20 cellular contexts compared by ENCODE assay signal in genomic region chr6:163466839-163467390, GRCh38.
"Had no signal": no experiment of that assay in that cellular context is flagged by ENCODE, and none has a peak within 500 bp of the region (broad histone marks: within the 10 kb centered on the region; RNA-seq: fewer than 3 reads in every experiment).

No MANE protein-coding gene starts in this region.

- H3K27ac ChIP-seq: adrenal gland, coronary artery, gastroesophageal sphincter, neutrophil, testis, upper lobe of left lung had no signal

- H3K27me3 Mint-ChIP-seq: activated T-cell treated with anti-CD3 and anti-CD28 coated beads, Interleukin-2, amount 50 U/mL, for 24 hours; naive thymus-derived CD4-positive, alpha-beta T cell; stimulated activated naive CD8-positive, alpha-beta T cell treated with anti-CD3 and anti-CD28 coated beads, Interleukin-15, Interleukin-2, amounts not matched to agents 100 ng/mL and 50 ng/mL, for 24 hours had no signal

- H3K27ac Mint-ChIP-seq: activated T-cell treated with anti-CD3 and anti-CD28 coated beads, Interleukin-2, amount 50 U/mL, for 24 hours; naive thymus-derived CD4-positive, alpha-beta T cell; stimulated activated naive CD8-positive, alpha-beta T cell treated with anti-CD3 and anti-CD28 coated beads, Interleukin-15, Interleukin-2, amounts not matched to agents 100 ng/mL and 50 ng/mL, for 24 hours had no signal

- H3K9me3 ChIP-seq: adrenal gland, neutrophil, testis had no signal

- H3K36me3 ChIP-seq: adrenal gland, neutrophil, upper lobe of left lung had no signal

- ATAC-seq: gastroesophageal sphincter; mucosa of descending colon; naive thymus-derived CD4-positive, alpha-beta T cell; SK-N-SH treated with all-trans-retinoic acid at 6 μM for 48 hours had no signal

- H3K4me3 ChIP-seq: adrenal gland, coronary artery, gastroesophageal sphincter, heart right ventricle, mucosa of descending colon, testis, upper lobe of left lung had no signal

- H3K27me3 ChIP-seq: adrenal gland, gastroesophageal sphincter, heart right ventricle, neutrophil, testis, upper lobe of left lung had no signal

- H3K4me3 Mint-ChIP-seq: activated T-cell treated with anti-CD3 and anti-CD28 coated beads, Interleukin-2, amount 50 U/mL, for 24 hours; naive thymus-derived CD4-positive, alpha-beta T cell; stimulated activated naive CD8-positive, alpha-beta T cell treated with anti-CD3 and anti-CD28 coated beads, Interleukin-15, Interleukin-2, amounts not matched to agents 100 ng/mL and 50 ng/mL, for 24 hours had no signal

- DNase-seq: activated CD4-positive, alpha-beta T cell treated with anti-CD3 and anti-CD28 coated beads for 1 hour; activated CD4-positive, alpha-beta T cell treated with anti-CD3 and anti-CD28 coated beads, Interleukin-2, amount 50 U/mL, for 48 hours; activated naive CD4-positive, alpha-beta T cell treated with anti-CD3 and anti-CD28 coated beads, Interleukin-2, amount 50 U/mL, for 16 hours; activated T-cell treated with anti-CD3 and anti-CD28 coated beads, Interleukin-2, amount 50 U/mL, for 24 hours; adrenal gland; central memory CD4-positive, alpha-beta T cell; effector CD4-positive, alpha-beta T cell; heart right ventricle; mammary epithelial cell; mucosa of descending colon; naive thymus-derived CD4-positive, alpha-beta T cell; T-helper 1 cell; T1000; testis; upper lobe of left lung had no signal
